ENCODE assay signal across 12 cellular contexts in the genomic region with DNA sequence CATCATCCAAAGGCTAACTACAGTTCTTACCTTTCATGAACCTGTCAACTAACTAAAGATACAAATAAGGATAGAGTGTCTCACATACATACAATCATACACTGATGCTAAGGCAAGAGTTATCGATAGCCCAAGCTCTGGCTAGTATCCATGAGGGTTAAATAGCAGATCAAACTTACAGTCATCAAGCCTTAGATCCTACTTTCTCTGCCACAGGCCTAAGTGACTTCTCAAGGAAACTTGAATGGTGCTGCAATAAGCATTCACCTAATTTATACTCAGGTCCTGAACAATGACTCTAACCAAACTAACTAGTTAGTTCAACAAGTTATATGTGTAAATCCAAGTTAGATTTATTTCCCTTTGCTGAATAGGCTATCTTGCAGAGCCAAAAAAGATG. TPM values are rescaled to one million over a fixed set of nuclear protein-coding genes. Genes with fewer than 3 reads are reported as not detected.
"Had no signal": no experiment of that assay in that cellular context is flagged by ENCODE, and none has a peak within 500 bp of the region (broad histone marks: within the 10 kb centered on the region; RNA-seq: fewer than 3 reads in every experiment).

No MANE protein-coding gene starts in this region.

- ATAC-seq: GM23338, HCT116 had no signal

- H3K9ac ChIP-seq: GM23248 had no signal

- H3K36me3 ChIP-seq: HAP-1 had no signal

- FAIRE-seq: H1, H54 had no signal

- DNase-seq: GM23248, GOT3, H7, H9, HCEC 1CT, HFFc6 had no signal

- H3K4me3 ChIP-seq: GM23248, GM23338, HAP-1 had no signal

- H3K4me1 ChIP-seq: HAP-1 had no signal

- H3K27ac ChIP-seq: GM23248 had no signal

- H3K4me2 ChIP-seq: GM23338 had no signal

- H2AFZ ChIP-seq: GM23248, GM23338 had no signal

- H3K9me3 ChIP-seq: HAP-1 had no signal

RNA-seq across cellular contexts. Expression of gene ALDH1A2, which starts 51.0 kb away (rescaled TPM):
- total RNA-seq: H4, HFFc6 had no signal
- polyA plus RNA-seq: GM23338 had no signal
